ENCODE assay signal across 8 cellular contexts in genomic region chr6:118565317-118565960, GRCh38. TPM values are rescaled to one million over a fixed set of nuclear protein-coding genes. Genes with fewer than 3 reads are reported as not detected.
A peak's percentile ranks its signal among the peaks of the same experiment; 100 is the strongest.
DNase-seq lines count a peak whose midpoint lies in the region; ATAC-seq lines count a peak whose summit lies in the region.

No MANE protein-coding gene starts in this region.

- H3K9me3 Mint-ChIP-seq in T-cell, result no peaks in the 10 kb centered on the region

- H3K27me3 Mint-ChIP-seq in T-cell, result no peaks in the 10 kb centered on the region

- H3K4me1 Mint-ChIP-seq in T-cell, result peaks cover 42 to 51% (median 50%) of the 10 kb centered on the region in 3 donors

- CTCF ChIA-PET in T-cell (lab: Charles Lee), result interaction anchor here (0.5 to 2.3 kb wide), 73 partner anchors 8 to 1082 kb away, joined by 3 to 26 read pairs (median 4); partner anchors contain the start of genes ASF1A (in 1 of the 2), CEP85L (in 1 of the 2), FAM184A (in 1 of the 2) and PLN (in 1 of the 2)

- no peak overlapping the region for H3K4me3 Mint-ChIP-seq in T-cell

- in situ Hi-C loops in KBM-7 (cut with MboI; ENCODE audit: low pct_unique_long_range_greater_than_20kb, low sequenced_read_pairs), result no loop called here

- POLR2A ChIA-PET in T-cell (lab: Charles Lee), result interaction anchor here (0.6 to 1.4 kb wide), 4 partner anchors 108 to 237 kb away, joined by 3 to 6 read pairs (median 4); no protein-coding TSS in a partner anchor

- peak; percentile 98 for ATAC-seq in GM21825 (IDR thresholded peaks at IDR 0.05; ENCODE audit: unreplicated experiment)
- peak; percentile 88 to 97 (median 94) for ATAC-seq in T-cell (replicated peaks in 1 of 4)
- ATAC-seq in left cardiac atrium, result peak; percentile 30 to 63

- peaks cover 10% of the 10 kb centered on the region for H3K36me3 Mint-ChIP-seq in T-cell

- intact Hi-C loops in left cardiac atrium (cut with DNase I), result no loop called here

- DNase-seq in A172 (ENCODE audit: low spot score) (peak; percentile 18), ELR (ENCODE audit: low read depth) (peak; percentile 41), KBM-7 (peak; percentile 38), T-cell (peak in 15 of 34 experiments; percentile 4 to 42 (median 18)), left cardiac atrium (no peak), dedifferentiated amniotic fluid mesenchymal stem cell (ENCODE audit: extremely low spot score) (no peak), activated gamma-delta T cell (lab: John Stamatoyannopoulos, UW) (no peak)

- H3K27ac Mint-ChIP-seq in T-cell, result peak overlapping the region; percentile 62 to 83

RNA-seq across cellular contexts. Expression of gene PLN, which starts 17.3 kb away (rescaled TPM):
- total RNA-seq in A172 (2014; rRNA removed; shearing (Covaris generic)), result not detected in 2 replicates
- total RNA-seq in T-cell, result under 1 TPM in 2 of 5 donors, not detected in 3; 0.13 to 0.23 TPM
- total RNA-seq in left cardiac atrium, result 1,000 to 10,000 TPM in 1 of 2 donors, 100 to 1,000 TPM in 1; 673 to 1,029 TPM

Comparison
In these comparisons a context has a peak if more than half of its experiments do, and no peak if none do; other contexts are left out.
1. DNase-seq: peak in A172 (single experiment), ELR (single experiment) and KBM-7 (single experiment); none in left cardiac atrium (single experiment), dedifferentiated amniotic fluid mesenchymal stem cell (single experiment) and activated gamma-delta T cell (single experiment).
2. ATAC-seq: peak in every context shown above with its lines; median percentile 98 in GM21825; 94 in T-cell; 46 in left cardiac atrium.
3. RNA of gene PLN, which starts 17.3 kb away (total RNA-seq): 673 to 1,029 TPM in left cardiac atrium; not detected in A172 and 0.13 to 0.23 TPM in T-cell; every median in the first group is over 100 times any median in the second.